In genomic region chr11:21295508-21295907, GRCh38 we compare ENCODE assay signal across 24 cellular contexts.
"Had no signal": no experiment of that assay in that cellular context is flagged by ENCODE, and none has a peak within 500 bp of the region (broad histone marks: within the 10 kb centered on the region; RNA-seq: fewer than 3 reads in every experiment).

No MANE protein-coding gene starts in this region.

- H3K4me1 Mint-ChIP-seq: immature natural killer cell; naive thymus-derived CD4-positive, alpha-beta T cell; nephron progenitor cell had no signal

- H3K36me3 Mint-ChIP-seq: immature natural killer cell; naive thymus-derived CD4-positive, alpha-beta T cell had no signal

- H3K4me2 ChIP-seq: smooth muscle cell had no signal

- H3K4me1 ChIP-seq: heart right ventricle, suprapubic skin, tibial artery, upper lobe of right lung, vagina had no signal

- H3K4me3 Mint-ChIP-seq: immature natural killer cell; naive thymus-derived CD4-positive, alpha-beta T cell; nephron progenitor cell had no signal

- H3K27me3 ChIP-seq: dorsolateral prefrontal cortex, heart right ventricle, neutrophil, suprapubic skin, tibial artery, upper lobe of right lung, vagina had no signal

- H3K4me3 ChIP-seq: dorsolateral prefrontal cortex, heart right ventricle, lung, smooth muscle cell, suprapubic skin, tibial artery, upper lobe of right lung, vagina had no signal

- H3K36me3 ChIP-seq: heart right ventricle, neutrophil, suprapubic skin, tibial artery, upper lobe of right lung, vagina had no signal

- H3K27ac Mint-ChIP-seq: immature natural killer cell; naive thymus-derived CD4-positive, alpha-beta T cell; nephron progenitor cell had no signal

- H3K27me3 Mint-ChIP-seq: naive thymus-derived CD4-positive, alpha-beta T cell had no signal

- ATAC-seq: heart right ventricle; left colon; left ventricle myocardium superior; naive thymus-derived CD4-positive, alpha-beta T cell; right cardiac atrium; upper lobe of right lung had no signal

- FAIRE-seq: frontal cortex, keratinocyte had no signal

- DNase-seq: cortex of kidney; dorsolateral prefrontal cortex; effector CD8-positive, alpha-beta T cell; heart right ventricle; hypothalamus; immature natural killer cell; left colon; left ventricle myocardium superior; mesenchymal stem cell; naive thymus-derived CD4-positive, alpha-beta T cell; nephron progenitor cell; posterior cingulate gyrus; right cardiac atrium; stimulated activated CD4-positive, alpha-beta T cell treated with anti-CD3 and anti-CD28 coated beads, Interleukin-2, amount 100 ng/mL, for 48 hours; stimulated activated naive CD4-positive, alpha-beta T cell treated with Interleukin-2 at 50 U/mL for 16 hours; tibial artery; upper lobe of right lung had no signal

- H3K27ac ChIP-seq: dorsolateral prefrontal cortex, heart right ventricle, neutrophil, suprapubic skin, tibial artery, upper lobe of right lung, vagina had no signal
